In the genomic region with DNA sequence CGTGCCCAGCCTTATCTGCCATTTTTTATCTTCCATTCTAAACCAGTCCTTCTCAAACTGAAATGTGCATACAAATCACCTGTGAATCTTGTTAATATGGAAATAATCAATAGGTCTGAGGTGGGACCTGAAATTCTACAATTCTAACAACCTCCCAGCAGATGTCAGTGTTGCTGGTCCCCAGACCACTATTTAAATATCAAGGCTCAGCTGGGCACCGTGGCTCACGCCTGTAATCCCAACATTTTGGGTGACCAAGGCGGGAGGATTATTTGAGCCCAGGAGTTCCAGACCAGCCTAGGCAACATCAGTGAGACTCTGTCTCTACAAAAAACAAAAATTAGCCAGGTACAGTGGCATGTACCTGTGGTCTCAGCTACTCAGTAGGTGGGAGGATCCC, we compare ENCODE assay signal across 10 cellular contexts. TPM values are rescaled to one million over a fixed set of nuclear protein-coding genes. Genes with fewer than 3 reads are reported as not detected.
DNase-seq lines count a peak whose midpoint lies in the region; ATAC-seq and TF ChIP-seq lines count a peak whose summit lies in the region.
"Had no signal": no experiment of that assay in that cellular context is flagged by ENCODE, and none has a peak within 500 bp of the region (broad histone marks: within the 10 kb centered on the region; RNA-seq: fewer than 3 reads in every experiment).

No MANE protein-coding gene starts in this region.

- no peaks in the 10 kb centered on the region for H3K36me3 ChIP-seq in heart left ventricle

- H3K4me3 ChIP-seq in heart left ventricle, result no peak overlapping the region
- H3K4me3 ChIP-seq in cardiac fibroblast (replicated peaks in 1 of 2; ENCODE audit: low read depth in 2 of 2, low read length in 2 of 2), result no peak overlapping the region

- intact Hi-C loops in heart left ventricle (cut with DNase I) (loop anchor here in 4 of 10 donors (5.0 to 10.0 kb wide), 5 partner anchors 174 to 254 kb away; a partner anchor contains a TSS), Right ventricle myocardium inferior (cut with DNase I) (no loop called here)

- no peaks in the 10 kb centered on the region for H3K9me3 ChIP-seq in heart left ventricle

- TF ChIP-seq POLR2A in heart left ventricle (IDR thresholded peaks at IDR 0.05), result no peak

- peak; percentile 23 to 61 (median 37) for TF ChIP-seq CTCF in heart left ventricle (IDR thresholded peaks at IDR 0.05)
- TF ChIP-seq CTCF in cardiac fibroblast (IDR thresholded peaks at IDR 0.05; ENCODE audit: low read depth, low read length), result peak; percentile 25

- no peak overlapping the region for H3K27ac ChIP-seq in heart left ventricle

- H3K4me1 ChIP-seq in heart left ventricle, result peaks cover 0 to 22% (median 11%) of the 10 kb centered on the region in 12 donors

- no peak for DNase-seq in heart left ventricle
- DNase-seq in Right ventricle myocardium inferior (ENCODE audit: missing footprints), result no peak
- peak; percentile 53 for DNase-seq in NCI-H69 (lab: John Stamatoyannopoulos, UW)
- peak in 1 of 2 donors; percentile 43 for DNase-seq in cardiac fibroblast (ENCODE audit: low read depth in 2 of 2)
- peak; percentile 14 for DNase-seq in pons (ENCODE audit: low spot score)
- no peak for DNase-seq in GF-D8 (lab: John Stamatoyannopoulos, UW)

- H3K27me3 ChIP-seq in heart left ventricle, result no peaks in the 10 kb centered on the region

- WGBS in heart left ventricle, 4 donors, result 28 to 45% (median 33%) methylated on average over 4 of the region's 4 CpGs

- ATAC-seq in heart left ventricle, result no peak
- ATAC-seq in Right ventricle myocardium inferior, result no peak
- no peak for ATAC-seq in GM18502 (IDR thresholded peaks at IDR 0.05; ENCODE audit: poor library complexity, unreplicated experiment)
- ATAC-seq in HG02884 (IDR thresholded peaks at IDR 0.05; ENCODE audit: unreplicated experiment), result no peak

RNA-seq across cellular contexts. Expression of a gene that starts 4.1 kb away (rescaled TPM):
- total RNA-seq in heart left ventricle, result 1 to 10 TPM; 2.0 to 7.5 (median 3.8) TPM
- polyA plus RNA-seq in heart left ventricle, result 1 to 10 TPM; 6.6 to 9.8 TPM
- 6.2 TPM for total RNA-seq in Right ventricle myocardium inferior

RNA-seq across cellular contexts. Expression of a gene that starts 44.1 kb away (rescaled TPM):
- total RNA-seq in heart left ventricle (10 to 100 TPM; 18.3 to 41.5 (median 31.3) TPM), Right ventricle myocardium inferior (21.4 TPM)
- polyA plus RNA-seq in heart left ventricle, result 10 to 100 TPM; 11.0 to 20.2 TPM

RNA-seq across cellular contexts. Expression of a gene that starts 44.8 kb away (rescaled TPM):
- total RNA-seq in heart left ventricle (100 to 1,000 TPM in 1 of 9 donors, 10 to 100 TPM in 8; 49.3 to 103 (median 73.8) TPM), Right ventricle myocardium inferior (97.6 TPM)
- polyA plus RNA-seq in heart left ventricle, result 10 to 100 TPM; 31.6 to 58.4 TPM
- total RNA-seq: activated CD8-positive, alpha-beta memory T cell treated with anti-CD3 and anti-CD28 coated beads for 36 hours; naive thymus-derived CD8-positive, alpha-beta T cell had no signal
- polyA plus RNA-seq: naive thymus-derived CD8-positive, alpha-beta T cell had no signal

Comparison
In these comparisons a context has a peak if more than half of its experiments do, and no peak if none do; other contexts are left out.
1. DNase-seq: peak in NCI-H69 (single experiment) and pons (single experiment); none in heart left ventricle (0 of 5), Right ventricle myocardium inferior (single experiment) and GF-D8 (single experiment).